8 cellular contexts compared by ENCODE assay signal in the genomic region with DNA sequence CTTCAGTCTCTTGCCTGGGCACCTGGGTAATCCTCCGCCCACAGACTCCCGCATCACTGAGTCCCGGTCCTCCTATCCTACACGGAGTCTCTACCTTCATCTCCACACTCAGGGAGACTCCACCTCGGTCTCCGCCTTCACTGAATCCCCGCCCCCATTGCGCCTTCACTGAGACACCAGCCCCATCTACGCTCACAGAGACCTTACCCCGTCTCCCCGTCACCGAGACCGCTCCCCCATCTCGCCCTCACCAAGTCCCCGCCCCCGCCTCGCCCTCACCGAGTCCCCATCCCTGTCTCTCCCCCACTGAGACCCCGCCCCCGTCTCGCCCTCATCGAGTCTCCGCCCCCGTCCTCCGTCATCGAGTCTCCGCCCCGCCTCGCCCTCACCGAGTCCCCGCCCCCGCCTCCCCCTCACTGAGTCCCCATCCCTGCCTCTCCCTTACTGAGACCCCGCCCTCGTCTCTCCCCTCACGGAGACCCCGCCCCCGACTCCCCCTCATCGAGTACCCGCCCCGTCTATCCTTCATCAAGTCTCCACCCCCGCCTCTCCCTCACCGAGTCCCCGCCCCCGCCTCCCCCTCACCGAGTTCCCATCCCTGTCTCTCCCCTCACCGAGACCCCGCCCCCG. TPM values are rescaled to one million over a fixed set of nuclear protein-coding genes. Genes with fewer than 3 reads are reported as not detected.
DNase-seq lines count a peak whose midpoint lies in the region; ATAC-seq lines count a peak whose summit lies in the region.

No MANE protein-coding gene starts in this region.

- H3K36me3 Mint-ChIP-seq in activated CD4-positive, alpha-beta T cell treated with anti-CD3 and anti-CD28 coated beads, Interleukin-2, amount 10 ng/mL, durations not matched to agents 24 days and 14 days (ENCODE audit: low read depth): peaks cover 1% of the 10 kb centered on the region

- peak overlapping the region; percentile 85 for H3K4me3 Mint-ChIP-seq in activated CD4-positive, alpha-beta T cell treated with anti-CD3 and anti-CD28 coated beads, Interleukin-2, amount 10 ng/mL, durations not matched to agents 24 days and 14 days

- H3K9me3 Mint-ChIP-seq in activated CD4-positive, alpha-beta T cell treated with anti-CD3 and anti-CD28 coated beads, Interleukin-2, amount 10 ng/mL, durations not matched to agents 24 days and 14 days: no peaks in the 10 kb centered on the region

- peaks cover 19% of the 10 kb centered on the region for H3K4me1 Mint-ChIP-seq in activated CD4-positive, alpha-beta T cell treated with anti-CD3 and anti-CD28 coated beads, Interleukin-2, amount 10 ng/mL, durations not matched to agents 24 days and 14 days

- peak; percentile 44 for ATAC-seq in HG02852 (IDR thresholded peaks at IDR 0.05; ENCODE audit: unreplicated experiment)
- no peak for ATAC-seq in HG03196 (IDR thresholded peaks at IDR 0.05; ENCODE audit: unreplicated experiment)

- H3K27ac Mint-ChIP-seq in activated CD4-positive, alpha-beta T cell treated with anti-CD3 and anti-CD28 coated beads, Interleukin-2, amount 10 ng/mL, durations not matched to agents 24 days and 14 days: peak overlapping the region; percentile 94

- intact Hi-C loops in activated CD4-positive, alpha-beta T cell treated with anti-CD3 and anti-CD28 coated beads, Interleukin-2, amount 10 ng/mL, durations not matched to agents 24 days and 14 days (cut with micrococcal nuclease): loop anchor here (1.0 to 5.0 kb wide), 3 partner anchors 23 to 479 kb away; partner anchors contain the start of genes FBXL12 and ZNF846

- no peaks in the 10 kb centered on the region for H3K27me3 Mint-ChIP-seq in activated CD4-positive, alpha-beta T cell treated with anti-CD3 and anti-CD28 coated beads, Interleukin-2, amount 10 ng/mL, durations not matched to agents 24 days and 14 days

- H3K27ac ChIP-seq in cingulate gyrus (ENCODE audit: low read depth, low read length): peak overlapping the region; percentile 98

- peak; percentile 95 for DNase-seq in DMS53 (lab: John Stamatoyannopoulos, UW)
- peak; percentile 94 for DNase-seq in NCI-H510A treated with DMSO at 0.1 percent for 48 hours (lab: John Stamatoyannopoulos, UW)
- peak; percentile 95 for DNase-seq in activated CD4-positive, alpha-beta T cell treated with anti-CD3 and anti-CD28 coated beads, Interleukin-2, amount 10 ng/mL, durations not matched to agents 24 days and 14 days
- peak; percentile 90 for DNase-seq in kidney tubule cell (ENCODE audit: low spot score)
- DNase-seq in stimulated activated CD4-positive, alpha-beta T cell treated with anti-CD3 and anti-CD28 coated beads, Interleukin-15, amount 100 ng/mL, for 1 hour (ENCODE audit: low read depth in 1 of 2, low spot score in 1 of 2): peak; percentile 86 to 87

RNA-seq across cellular contexts. Expression of gene ZNF846, which starts 23.1 kb away (rescaled TPM):
- total RNA-seq in activated CD4-positive, alpha-beta T cell treated with anti-CD3 and anti-CD28 coated beads, Interleukin-2, amount 10 ng/mL, durations not matched to agents 24 days and 14 days: 2.2 and 3.4 TPM in 2 replicates

RNA-seq across cellular contexts. Expression of gene FBXL12, which starts 27.2 kb away (rescaled TPM):
- 19.4 and 23.3 TPM in 2 replicates for total RNA-seq in activated CD4-positive, alpha-beta T cell treated with anti-CD3 and anti-CD28 coated beads, Interleukin-2, amount 10 ng/mL, durations not matched to agents 24 days and 14 days

RNA-seq across cellular contexts. Expression of gene UBL5, which starts 36.1 kb away (rescaled TPM):
- total RNA-seq in activated CD4-positive, alpha-beta T cell treated with anti-CD3 and anti-CD28 coated beads, Interleukin-2, amount 10 ng/mL, durations not matched to agents 24 days and 14 days: 355 and 359 TPM in 2 replicates

RNA-seq across cellular contexts. Expression of gene PIN1, which starts 43.5 kb away (rescaled TPM):
- 87.9 and 93.0 TPM in 2 replicates for total RNA-seq in activated CD4-positive, alpha-beta T cell treated with anti-CD3 and anti-CD28 coated beads, Interleukin-2, amount 10 ng/mL, durations not matched to agents 24 days and 14 days
